ENCODE assay signal across 1 cellular context in genomic region chr16:77385481-77385880, GRCh38.
TF ChIP-seq lines count a peak whose summit lies in the region.

No MANE protein-coding gene starts in this region.

TF ChIP-seq in WTC11, 78 proteins besides CTCF, POLR2A, EP300 and RAD21 (continued from another document):
- TF ChIP-seq E2F1 (CRISPR knock-in tag; IDR thresholded peaks at IDR 0.05) (no peak), MXD4 (CRISPR knock-in tag; IDR thresholded peaks at IDR 0.05; ENCODE audit: borderline replicate concordance) (no peak), AFF4 (CRISPR knock-in tag; IDR thresholded peaks at IDR 0.05; ENCODE audit: borderline replicate concordance) (no peak), ZNF232 (CRISPR knock-in tag; IDR thresholded peaks at IDR 0.05) (no peak), KAT7 (CRISPR knock-in tag; IDR thresholded peaks at IDR 0.05; ENCODE audit: borderline replicate concordance) (no peak), NR3C1 (CRISPR knock-in tag; conservative IDR thresholded peaks at IDR 0.05; ENCODE audit: low read depth) (no peak)
TF ChIP-seq in WTC11: peak in this region for 0.
